Comparison of ENCODE assay signal across 8 cellular contexts in the genomic region with DNA sequence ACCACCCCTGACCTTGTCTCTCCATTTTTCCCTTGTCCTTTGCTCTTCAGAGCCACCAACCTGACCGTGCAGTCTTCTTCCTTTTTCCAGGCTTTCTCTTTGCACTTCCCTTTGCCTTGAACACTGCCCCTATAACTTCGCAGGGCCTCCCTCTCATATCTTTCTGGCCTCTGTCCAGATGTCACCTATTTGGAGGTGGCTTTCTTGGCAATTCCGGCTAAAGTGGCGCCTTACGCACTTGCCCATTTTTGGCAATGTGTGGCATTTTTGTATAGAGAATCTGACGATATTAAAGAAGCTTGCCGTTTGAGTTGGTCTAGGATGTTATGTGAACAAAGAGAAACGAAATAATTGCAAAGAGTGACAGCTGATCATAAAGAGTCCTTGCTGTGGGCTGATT. TPM values are rescaled to one million over a fixed set of nuclear protein-coding genes. Genes with fewer than 3 reads are reported as not detected.
DNase-seq lines count a peak whose midpoint lies in the region; ATAC-seq and TF ChIP-seq lines count a peak whose summit lies in the region.

No MANE protein-coding gene starts in this region.

- no peaks in the 10 kb centered on the region for H3K9me3 ChIP-seq in HAP-1
- H3K9me3 ChIP-seq in SJSA1 (replicated peaks) = no peaks in the 10 kb centered on the region

- peak overlapping the region; percentile 82 for H3K4me3 ChIP-seq in HAP-1
- H3K4me3 ChIP-seq in SJSA1 = peak overlapping the region; percentile 62
- H3K4me3 ChIP-seq in fibroblast of mammary gland (ENCODE audit: control insufficient read depth, low read depth, low read length) = peak overlapping the region; percentile 83
- peak overlapping the region; percentile 86 for H3K4me3 ChIP-seq in skeletal muscle cell (ENCODE audit: low read depth, low read length)

- TF ChIP-seq CTCF in fibroblast of mammary gland (conservative IDR thresholded peaks at IDR 0.05; ENCODE audit: control insufficient read depth, insufficient read depth, low read depth, low read length) = no peak

- ATAC-seq in HG02571 (IDR thresholded peaks at IDR 0.05; ENCODE audit: unreplicated experiment) (no peak), HG03571 (IDR thresholded peaks at IDR 0.05; ENCODE audit: unreplicated experiment) (no peak), GM18498 (IDR thresholded peaks at IDR 0.05; ENCODE audit: unreplicated experiment) (no peak), GM19328 (IDR thresholded peaks at IDR 0.05; ENCODE audit: unreplicated experiment) (no peak)

- peaks cover 25% of the 10 kb centered on the region for H3K36me3 ChIP-seq in HAP-1 (replicated peaks)
- peaks cover 33% of the 10 kb centered on the region for H3K36me3 ChIP-seq in SJSA1

- peaks cover 3% of the 10 kb centered on the region for H3K4me1 ChIP-seq in HAP-1
- peaks cover 10% of the 10 kb centered on the region for H3K4me1 ChIP-seq in SJSA1 (replicated peaks)

- H3K27ac ChIP-seq in SJSA1 = no peak overlapping the region

- in situ Hi-C loops in HAP-1 (cut with MboI; ENCODE audit: low sequenced_read_pairs) = no loop called here

- H3K27me3 ChIP-seq in HAP-1 (ENCODE audit: low read depth) (0 out of 2 replicates have a peak, but pooled peaks cover 2% of the 10 kb centered on the region), SJSA1 (replicated peaks) (no peaks in the 10 kb centered on the region; the same call in 1 of the 2 replicates)

- no peak for DNase-seq in HAP-1 (ENCODE audit: low spot score in 2 of 2)
- no peak for DNase-seq in SJSA1 (ENCODE audit: low read depth in 1 of 2, low spot score in 2 of 2)
- DNase-seq in fibroblast of mammary gland (ENCODE audit: low read depth) = no peak
- DNase-seq in skeletal muscle cell (ENCODE audit: low read depth) = no peak

RNA-seq across cellular contexts. Expression of a gene that starts 0.9 kb away (rescaled TPM):
- 6.0 and 11.0 TPM in 2 replicates for total RNA-seq in SJSA1 (2014; rRNA removed; shearing (Covaris generic))

RNA-seq across cellular contexts. Expression of a gene that starts 29.9 kb away (rescaled TPM):
- 11.1 and 11.4 TPM in 2 replicates for total RNA-seq in SJSA1 (2014; rRNA removed; shearing (Covaris generic))

RNA-seq across cellular contexts. Expression of a gene that starts 40.9 kb away (rescaled TPM):
- total RNA-seq in SJSA1 (2014; rRNA removed; shearing (Covaris generic)) = 39.0 and 39.5 TPM in 2 replicates

RNA-seq across cellular contexts. Expression of a gene that starts 42.2 kb away (rescaled TPM):
- total RNA-seq in SJSA1 (2014; rRNA removed; shearing (Covaris generic)) = 13.4 and 20.8 TPM in 2 replicates

RNA-seq across cellular contexts. Expression of a gene that starts 42.2 kb away (rescaled TPM):
- 1.6 and 4.1 TPM in 2 replicates for total RNA-seq in SJSA1 (2014; rRNA removed; shearing (Covaris generic))
